8 cellular contexts compared by ENCODE assay signal in the genomic region with DNA sequence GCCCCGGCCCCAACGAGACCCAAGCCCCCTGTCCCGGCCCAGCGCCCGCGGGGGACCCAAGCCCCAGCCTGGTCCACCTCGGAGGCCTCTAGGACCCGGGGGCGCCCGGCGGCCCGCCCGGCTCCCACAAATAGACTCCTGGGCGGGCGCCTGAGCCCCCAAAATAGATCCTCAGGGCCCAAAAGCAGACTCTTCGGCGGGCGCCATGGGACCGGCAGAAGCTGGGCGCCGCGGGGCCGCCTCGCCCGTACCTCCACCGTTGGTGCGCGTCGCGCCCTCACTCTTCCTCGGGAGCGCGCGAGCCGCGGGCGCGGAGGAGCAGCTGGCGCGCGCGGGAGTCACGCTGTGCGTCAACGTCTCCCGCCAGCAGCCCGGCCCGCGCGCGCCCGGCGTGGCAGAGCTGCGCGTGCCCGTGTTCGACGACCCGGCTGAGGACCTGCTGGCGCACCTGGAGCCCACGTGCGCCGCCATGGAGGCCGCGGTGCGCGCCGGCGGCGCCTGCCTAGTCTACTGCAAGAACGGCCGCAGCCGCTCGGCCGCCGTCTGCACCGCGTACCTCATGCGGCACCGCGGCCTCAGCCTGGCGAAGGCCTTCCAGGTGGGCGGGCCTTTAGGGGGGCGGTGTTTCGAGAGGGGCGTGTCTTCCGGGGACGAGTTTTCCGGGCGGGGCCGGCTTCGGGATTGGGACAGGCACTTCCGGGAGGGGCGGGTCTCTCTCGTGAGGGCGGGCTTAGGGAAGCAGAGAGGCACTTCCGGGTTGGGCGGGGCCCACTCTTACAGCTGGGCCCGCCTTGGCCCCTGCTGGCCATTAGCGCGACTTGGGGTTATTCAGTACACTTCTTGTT. TPM values are rescaled to one million over a fixed set of nuclear protein-coding genes. Genes with fewer than 3 reads are reported as not detected.
DNase-seq lines count a peak whose midpoint lies in the region; ATAC-seq lines count a peak whose summit lies in the region.

No MANE protein-coding gene starts in this region.

- DNase-seq in Ammon's horn (ENCODE audit: low spot score) (peak; percentile 98), NCI-H460 (ENCODE audit: extremely low read depth, low read depth) (peak; percentile 98), cerebellum (ENCODE audit: low spot score) (peak; percentile 99), kidney tubule cell (ENCODE audit: low spot score) (peak; percentile 97)
- DNase-seq in activated CD4-positive, alpha-beta T cell treated with anti-CD3 and anti-CD28 coated beads for 1 hour: peak; percentile 99
- peak; percentile 99 to 100 for DNase-seq in stimulated activated CD4-positive, alpha-beta T cell treated with anti-CD3 and anti-CD28 coated beads, Interleukin-1b, Interleukin-23, amount 100 ng/mL, for 1 hour (ENCODE audit: low read depth in 2 of 2)

- peak; percentile 51 for ATAC-seq in GM19043 (IDR thresholded peaks at IDR 0.05; ENCODE audit: low read depth, unreplicated experiment)
- ATAC-seq in HG03378 (IDR thresholded peaks at IDR 0.05; ENCODE audit: unreplicated experiment): peak; percentile 39

RNA-seq across cellular contexts. Expression of gene DUSP28, which starts 0.5 kb away (rescaled TPM):
- 4.7 and 4.9 TPM in 2 replicates for total RNA-seq in NCI-H460 (2014; rRNA removed; shearing (Covaris generic))
- 18.0 and 19.4 TPM in 2 replicates for polyA plus RNA-seq in NCI-H460 (2014; cell fraction: nucleus; rRNA removed)
- 3.1 TPM for total RNA-seq in cerebellum

RNA-seq across cellular contexts. Expression of gene ANKMY1, which starts 2.9 kb away (rescaled TPM):
- total RNA-seq in NCI-H460 (2014; rRNA removed; shearing (Covaris generic)): 8.7 and 12.6 TPM in 2 replicates
- 32.2 and 35.8 TPM in 2 replicates for polyA plus RNA-seq in NCI-H460 (2014; cell fraction: nucleus; rRNA removed)
- 13.2 TPM for total RNA-seq in cerebellum

RNA-seq across cellular contexts. Expression of gene RNPEPL1, which starts 7.6 kb away (rescaled TPM):
- 21.7 and 29.2 TPM in 2 replicates for total RNA-seq in NCI-H460 (2014; rRNA removed; shearing (Covaris generic))
- polyA plus RNA-seq in NCI-H460 (2014; cell fraction: nucleus; rRNA removed): 93.6 and 102 TPM in 2 replicates
- 5.4 TPM for total RNA-seq in cerebellum

RNA-seq across cellular contexts. Expression of gene CAPN10, which starts 25.8 kb away (rescaled TPM):
- total RNA-seq in NCI-H460 (2014; rRNA removed; shearing (Covaris generic)): 22.3 and 23.3 TPM in 2 replicates
- 129 and 140 TPM in 2 replicates for polyA plus RNA-seq in NCI-H460 (2014; cell fraction: nucleus; rRNA removed)
- 31.2 TPM for total RNA-seq in cerebellum

Comparison
In these comparisons a context has a peak if more than half of its experiments do, and no peak if none do; other contexts are left out.
1. Peak in every context shown above with its lines: DNase-seq and ATAC-seq.